17 cellular contexts compared by ENCODE assay signal in the genomic region with DNA sequence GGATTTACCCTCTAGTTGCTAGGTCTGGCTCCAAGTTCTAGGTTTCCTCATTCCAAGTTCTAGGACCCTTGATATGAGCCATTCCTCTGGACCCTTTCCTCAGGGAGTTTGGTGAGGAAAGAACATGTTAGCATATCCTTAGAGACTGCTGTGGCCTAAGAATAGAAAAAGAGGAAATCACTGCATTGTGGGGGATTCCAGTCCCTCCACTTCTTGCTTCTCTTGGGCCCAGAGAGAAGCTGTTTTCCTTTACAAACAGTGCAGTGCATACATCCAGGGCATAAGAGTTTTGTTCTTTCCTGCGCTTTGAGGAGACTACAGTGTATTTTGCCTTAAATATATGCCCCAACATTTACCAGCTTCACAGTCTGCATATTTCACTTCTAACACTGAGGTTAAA. TPM values are rescaled to one million over a fixed set of nuclear protein-coding genes. Genes with fewer than 3 reads are reported as not detected.
A peak's percentile ranks its signal among the peaks of the same experiment; 100 is the strongest.
DNase-seq lines count a peak whose midpoint lies in the region; ATAC-seq, FAIRE-seq and TF ChIP-seq lines count a peak whose summit lies in the region.
"Had no signal": no experiment of that assay in that cellular context is flagged by ENCODE, and none has a peak within 500 bp of the region (broad histone marks: within the 10 kb centered on the region; RNA-seq: fewer than 3 reads in every experiment).

No MANE protein-coding gene starts in this region.

- no peak overlapping the region for H3K27ac Mint-ChIP-seq in MCF 10A (ENCODE audit: low read depth, unreplicated experiment)

- no peak for ATAC-seq in GM21576 (IDR thresholded peaks at IDR 0.05; ENCODE audit: unreplicated experiment)

- CTCF ChIA-PET in MCF 10A (lab: Yijun Ruan, JAX), result interaction anchor here (0.6 to 0.7 kb wide), 2 partner anchors 8 to 83 kb away, joined by 3 read pairs; no protein-coding TSS in a partner anchor

- H3K4me1 Mint-ChIP-seq in MCF 10A (ENCODE audit: insufficient read depth, unreplicated experiment), result no peaks in the 10 kb centered on the region

- DNase-seq in GM12891 (ENCODE audit: insufficient read length, low spot score) (no peak), MV-4-11 (lab: John Stamatoyannopoulos, UW) (peak; percentile 4), globus pallidus (ENCODE audit: low spot score) (peak; percentile 4), MCF 10A (ENCODE audit: unreplicated experiment) (no peak), NCI-H187 (lab: John Stamatoyannopoulos, UW) (no peak)
- no peak for DNase-seq in stimulated activated CD4-positive, alpha-beta T cell treated with anti-CD3 and anti-CD28 coated beads, Interleukin-4, amount 100 ng/mL, for 1 hour
- DNase-seq: C1 segment of cervical spinal cord; COR-L47; GF-D8; KG1; NCI-H1930; NCI-H2171; NCI-H446; NCI-H69; NK-92 treated with Interleukin-12 subunit alpha and Interleukin-12 subunit beta, amount 100 ng/mL, for 24 hours; SHP77 treated with DMSO at 0.1 percent for 48 hours had no signal

- H3K4me3 Mint-ChIP-seq in MCF 10A (ENCODE audit: unreplicated experiment), result no peak overlapping the region

- BruUV-seq in MCF 10A (replicated peaks; lab: Mats Ljungman, UMichigan), result no TSS peak

- intact Hi-C loops in MCF 10A (cut with micrococcal nuclease), result no loop called here

- no peak for TF ChIP-seq POLR2A in GM12891 (IDR thresholded peaks at IDR 0.05; ENCODE audit: low read depth, low read length)

- FAIRE-seq in GM12891 (lab: Jason Lieb, UNC), result no peak

- POLR2A ChIA-PET in MCF 10A (lab: Yijun Ruan, JAX), result no interaction called here

- no peaks in the 10 kb centered on the region for H3K9me3 Mint-ChIP-seq in MCF 10A (ENCODE audit: unreplicated experiment)

- TF ChIP-seq CTCF in MCF 10A (IDR thresholded peaks at IDR 0.05; ENCODE audit: unreplicated experiment), result no peak

- no peaks in the 10 kb centered on the region for H3K27me3 Mint-ChIP-seq in MCF 10A (ENCODE audit: insufficient read depth, unreplicated experiment)

- no peaks in the 10 kb centered on the region for H3K36me3 Mint-ChIP-seq in MCF 10A (ENCODE audit: insufficient read depth, unreplicated experiment)

TF ChIP-seq in GM12891, 5 proteins besides CTCF, POLR2A, EP300 and RAD21:
- TF ChIP-seq PAX5 (IDR thresholded peaks at IDR 0.05; ENCODE audit: insufficient read depth, low read length, severe bottlenecking), result no peak
- 0 out of 2 replicates have a peak, but pooled peaks have one; percentile 4 for TF ChIP-seq TAF1 (IDR thresholded peaks at IDR 0.05; ENCODE audit: low read depth, low read length)
- TF ChIP-seq SPI1 (IDR thresholded peaks at IDR 0.05; ENCODE audit: low read depth, low read length), result peak; percentile 84

RNA-seq across cellular contexts. Expression of a gene that starts 59.0 kb away (rescaled TPM):
- 36.5 TPM for polyA plus RNA-seq in GM12891 (2012; ENCODE audit: low read depth, missing spikeins)
- 43.8 and 44.3 TPM in 2 replicates for total RNA-seq in MCF 10A (2022)

Comparison
In these comparisons a context has a peak if more than half of its experiments do, and no peak if none do; other contexts are left out.
1. DNase-seq: peak in MV-4-11 (single experiment) and globus pallidus (single experiment); none in GM12891 (single experiment), MCF 10A (single experiment), NCI-H187 (0 of 2) and stimulated activated CD4-positive, alpha-beta T cell treated with anti-CD3 and anti-CD28 coated beads, Interleukin-4, amount 100 ng/mL, for 1 hour (single experiment).